In genomic region chr9:95266649-95267048, GRCh38 we compare ENCODE assay signal across 11 cellular contexts. TPM values are rescaled to one million over a fixed set of nuclear protein-coding genes. Genes with fewer than 3 reads are reported as not detected.
A peak's percentile ranks its signal among the peaks of the same experiment; 100 is the strongest.
DNase-seq lines count a peak whose midpoint lies in the region; ATAC-seq and TF ChIP-seq lines count a peak whose summit lies in the region.
"Had no signal": no experiment of that assay in that cellular context is flagged by ENCODE, and none has a peak within 500 bp of the region (broad histone marks: within the 10 kb centered on the region; RNA-seq: fewer than 3 reads in every experiment).

No MANE protein-coding gene starts in this region.

- H3K27ac Mint-ChIP-seq in activated CD4-positive, alpha-beta memory T cell treated with anti-CD3 and anti-CD28 coated beads, Interleukin-2, amount 10 ng/mL, durations not matched to agents 7 days and 5 days, result peak overlapping the region; percentile 9
- H3K27ac Mint-ChIP-seq in activated CD4-positive, alpha-beta memory T cell treated with anti-CD3 and anti-CD28 coated beads for 36 hours, result no peak overlapping the region
- H3K27ac Mint-ChIP-seq in nephron, result peak overlapping the region; percentile 55 to 69 (median 66)

- no peaks in the 10 kb centered on the region for H3K36me3 Mint-ChIP-seq in activated CD4-positive, alpha-beta memory T cell treated with anti-CD3 and anti-CD28 coated beads, Interleukin-2, amount 10 ng/mL, durations not matched to agents 7 days and 5 days (ENCODE audit: low read depth)
- H3K36me3 Mint-ChIP-seq in activated CD4-positive, alpha-beta memory T cell treated with anti-CD3 and anti-CD28 coated beads for 36 hours, result no peaks in the 10 kb centered on the region
- peaks cover 4% of the 10 kb centered on the region for H3K36me3 Mint-ChIP-seq in nephron (ENCODE audit: low read depth)

- H3K36me3 ChIP-seq in upper lobe of right lung, result no peaks in the 10 kb centered on the region
- no peaks in the 10 kb centered on the region for H3K36me3 ChIP-seq in breast epithelium
- H3K36me3 ChIP-seq in colonic mucosa, result no peaks in the 10 kb centered on the region

- peak; percentile 81 for ATAC-seq in GM21529 (IDR thresholded peaks at IDR 0.05; ENCODE audit: unreplicated experiment)
- peak; percentile 81 for ATAC-seq in HG03442 (IDR thresholded peaks at IDR 0.05; ENCODE audit: unreplicated experiment)
- ATAC-seq in upper lobe of right lung, result no peak

- no peak overlapping the region for H3K27ac ChIP-seq in upper lobe of right lung
- no peak overlapping the region for H3K27ac ChIP-seq in breast epithelium
- H3K27ac ChIP-seq in colonic mucosa, result no peak overlapping the region

- CTCF ChIA-PET in activated CD4-positive, alpha-beta memory T cell treated with anti-CD3 and anti-CD28 coated beads, Interleukin-2, amount 10 ng/mL, durations not matched to agents 7 days and 5 days (lab: Charles Lee), result interaction anchor here (1.0 to 2.0 kb wide), 2 partner anchors 87 to 139 kb away, joined by 3 to 4 read pairs; no protein-coding TSS in a partner anchor
- CTCF ChIA-PET in activated CD4-positive, alpha-beta memory T cell treated with anti-CD3 and anti-CD28 coated beads for 36 hours (lab: Charles Lee), result interaction anchor here (1.2 kb wide), 1 partner anchor 951 kb away, joined by 3 read pairs; no protein-coding TSS in a partner anchor

- H3K9me3 Mint-ChIP-seq in activated CD4-positive, alpha-beta memory T cell treated with anti-CD3 and anti-CD28 coated beads, Interleukin-2, amount 10 ng/mL, durations not matched to agents 7 days and 5 days, result no peaks in the 10 kb centered on the region
- H3K9me3 Mint-ChIP-seq in activated CD4-positive, alpha-beta memory T cell treated with anti-CD3 and anti-CD28 coated beads for 36 hours, result no peaks in the 10 kb centered on the region
- no peaks in the 10 kb centered on the region for H3K9me3 Mint-ChIP-seq in nephron

- intact Hi-C loops in activated CD4-positive, alpha-beta memory T cell treated with anti-CD3 and anti-CD28 coated beads for 36 hours (cut with micrococcal nuclease), result no loop called here
- intact Hi-C loops in upper lobe of right lung (cut with DNase I), result no loop called here
- intact Hi-C loops in breast epithelium (cut with DNase I; ENCODE audit: low total_unique reads), result no loop called here
- intact Hi-C loops in colonic mucosa (cut with DNase I), result no loop called here

- H3K27me3 ChIP-seq in upper lobe of right lung, result no peaks in the 10 kb centered on the region
- no peaks in the 10 kb centered on the region for H3K27me3 ChIP-seq in breast epithelium
- H3K27me3 ChIP-seq in colonic mucosa, result no peaks in the 10 kb centered on the region

- no peak for DNase-seq in activated CD4-positive, alpha-beta memory T cell treated with anti-CD3 and anti-CD28 coated beads, Interleukin-2, amount 10 ng/mL, durations not matched to agents 7 days and 5 days
- no peak for DNase-seq in activated CD4-positive, alpha-beta memory T cell treated with anti-CD3 and anti-CD28 coated beads for 36 hours
- DNase-seq in upper lobe of right lung, result no peak
- DNase-seq in breast epithelium (ENCODE audit: low spot score in 2 of 2), result no peak
- DNase-seq in colonic mucosa, result no peak
- DNase-seq: activated effector memory CD4-positive, alpha-beta T cell treated with Interleukin-2 at 50 U/mL for 16 hours; GDM1; NK-92 treated with Interleukin-12 subunit alpha and Interleukin-12 subunit beta, amount 100 ng/mL, for 24 hours had no signal

- peaks cover 36% of the 10 kb centered on the region for H3K4me1 Mint-ChIP-seq in activated CD4-positive, alpha-beta memory T cell treated with anti-CD3 and anti-CD28 coated beads, Interleukin-2, amount 10 ng/mL, durations not matched to agents 7 days and 5 days
- peaks cover 6% of the 10 kb centered on the region for H3K4me1 Mint-ChIP-seq in activated CD4-positive, alpha-beta memory T cell treated with anti-CD3 and anti-CD28 coated beads for 36 hours (ENCODE audit: low read depth)
- peaks cover 40% of the 10 kb centered on the region for H3K4me1 Mint-ChIP-seq in nephron

- no peak overlapping the region for H3K4me3 ChIP-seq in upper lobe of right lung
- H3K4me3 ChIP-seq in breast epithelium, result no peak overlapping the region
- H3K4me3 ChIP-seq in colonic mucosa, result no peak overlapping the region

- TF ChIP-seq CTCF in nephron (IDR thresholded peaks at IDR 0.05; ENCODE audit: unreplicated experiment in 3 of 3) (no peak), upper lobe of right lung (IDR thresholded peaks at IDR 0.05) (no peak), breast epithelium (IDR thresholded peaks at IDR 0.05) (no peak), colonic mucosa (IDR thresholded peaks at IDR 0.05) (no peak)

- no peak overlapping the region for H3K9ac ChIP-seq in colonic mucosa (ENCODE audit: low read depth in 2 of 2, low read length in 2 of 2)

- H3K9me3 ChIP-seq in upper lobe of right lung, result no peaks in the 10 kb centered on the region
- no peaks in the 10 kb centered on the region for H3K9me3 ChIP-seq in breast epithelium
- no peaks in the 10 kb centered on the region for H3K9me3 ChIP-seq in colonic mucosa

- POLR2A ChIA-PET in activated CD4-positive, alpha-beta memory T cell treated with anti-CD3 and anti-CD28 coated beads, Interleukin-2, amount 10 ng/mL, durations not matched to agents 7 days and 5 days (lab: Charles Lee), result no interaction called here
- POLR2A ChIA-PET in activated CD4-positive, alpha-beta memory T cell treated with anti-CD3 and anti-CD28 coated beads for 36 hours (lab: Charles Lee), result no interaction called here

- H3K4me1 ChIP-seq in upper lobe of right lung (no peaks in the 10 kb centered on the region), breast epithelium (no peaks in the 10 kb centered on the region), colonic mucosa (peaks cover 12% of the 10 kb centered on the region)

- no peaks in the 10 kb centered on the region for H3K27me3 Mint-ChIP-seq in activated CD4-positive, alpha-beta memory T cell treated with anti-CD3 and anti-CD28 coated beads, Interleukin-2, amount 10 ng/mL, durations not matched to agents 7 days and 5 days
- H3K27me3 Mint-ChIP-seq in activated CD4-positive, alpha-beta memory T cell treated with anti-CD3 and anti-CD28 coated beads for 36 hours, result no peaks in the 10 kb centered on the region
- no peaks in the 10 kb centered on the region for H3K27me3 Mint-ChIP-seq in nephron (ENCODE audit: low read depth)

- no peak for TF ChIP-seq POLR2A in breast epithelium (IDR thresholded peaks at IDR 0.05)

- no peak overlapping the region for H3K4me3 Mint-ChIP-seq in activated CD4-positive, alpha-beta memory T cell treated with anti-CD3 and anti-CD28 coated beads, Interleukin-2, amount 10 ng/mL, durations not matched to agents 7 days and 5 days
- no peak overlapping the region for H3K4me3 Mint-ChIP-seq in activated CD4-positive, alpha-beta memory T cell treated with anti-CD3 and anti-CD28 coated beads for 36 hours
- H3K4me3 Mint-ChIP-seq in nephron, result no peak overlapping the region

RNA-seq across cellular contexts. Expression of gene FANCC, which starts 50.9 kb away (rescaled TPM):
- 10 to 100 TPM; 12.3 to 12.5 TPM for total RNA-seq in activated CD4-positive, alpha-beta memory T cell treated with anti-CD3 and anti-CD28 coated beads, Interleukin-2, amount 10 ng/mL, durations not matched to agents 7 days and 5 days
- total RNA-seq in activated CD4-positive, alpha-beta memory T cell treated with anti-CD3 and anti-CD28 coated beads for 36 hours, result 10 to 100 TPM; 10.2 to 10.5 TPM
- 13.5 TPM for total RNA-seq in upper lobe of right lung
- total RNA-seq in breast epithelium, result 10 to 100 TPM in 1 of 3 donors, 1 to 10 TPM in 2; 4.2 to 11.4 (median 9.2) TPM
- 10 to 100 TPM; 10.5 to 23.6 TPM for total RNA-seq in colonic mucosa
